ENCODE assay signal across 35 cellular contexts in the genomic region with DNA sequence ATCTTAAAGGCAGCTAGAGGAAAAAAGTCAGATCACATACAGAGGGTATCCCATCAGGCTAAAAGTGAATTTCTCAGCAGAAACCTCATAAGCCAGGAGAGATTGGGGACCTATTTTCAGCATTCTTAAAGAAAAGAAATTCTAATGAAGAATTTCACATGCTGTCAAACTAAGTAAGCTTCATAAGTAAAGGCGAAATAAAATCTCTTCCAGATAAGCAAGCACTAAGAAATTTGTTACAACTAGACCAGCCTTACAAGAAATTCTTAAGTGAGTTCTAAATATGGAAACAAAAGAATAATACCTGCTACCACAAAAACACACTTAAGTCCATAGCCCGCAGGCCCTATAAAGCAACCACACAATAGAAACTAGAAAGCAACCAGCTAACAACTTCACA.
"Had no signal": no experiment of that assay in that cellular context is flagged by ENCODE, and none has a peak within 500 bp of the region (broad histone marks: within the 10 kb centered on the region; RNA-seq: fewer than 3 reads in every experiment).

No MANE protein-coding gene starts in this region.

- H3K27ac ChIP-seq: cardiac muscle cell, colonic mucosa, VCaP had no signal

- H3K9me3 ChIP-seq: colonic mucosa had no signal

- H3K27me3 Mint-ChIP-seq: activated B cell treated with CpG ODN at 0.5 μM for 24 hours; activated CD4-positive, alpha-beta memory T cell treated with anti-CD3 and anti-CD28 coated beads for 36 hours; activated CD4-positive, alpha-beta T cell treated with anti-CD3 and anti-CD28 coated beads, Interleukin-2, amount 10 ng/mL, durations not matched to agents 24 days and 14 days; activated naive CD8-positive, alpha-beta T cell treated with anti-CD3 and anti-CD28 coated beads for 36 hours; activated T-helper 17 cell treated with anti-CD3 and anti-CD28 coated beads, Interleukin-2, amount 50 U/mL, for 72 hours; central memory CD8-positive, alpha-beta T cell had no signal

- H3K4me1 ChIP-seq: colonic mucosa had no signal

- DNase-seq: activated B cell treated with CpG ODN at 0.5 μM for 24 hours; activated CD4-positive, alpha-beta memory T cell treated with anti-CD3 and anti-CD28 coated beads for 36 hours; activated CD4-positive, alpha-beta T cell treated with anti-CD3 and anti-CD28 coated beads for 4 hours; activated CD4-positive, alpha-beta T cell treated with anti-CD3 and anti-CD28 coated beads, Interleukin-2, amount 10 ng/mL, durations not matched to agents 24 days and 14 days; activated CD4-positive, alpha-beta T cell treated with anti-CD3 and anti-CD28 coated beads, Interleukin-2, amount 50 U/mL, for 1 hour; activated CD4-positive, alpha-beta T cell treated with anti-CD3 and anti-CD28 coated beads, Interleukin-2, amount 50 U/mL, for 4 hours; activated CD4-positive, CD25-positive, alpha-beta regulatory T cell treated with anti-CD3 and anti-CD28 coated beads, Interleukin-2, amount 50 U/mL, for 72 hours; activated CD8-positive, alpha-beta memory T cell treated with anti-CD3 and anti-CD28 coated beads, Interleukin-2, amount 50 U/mL, for 4 hours; activated effector memory CD4-positive, alpha-beta T cell treated with anti-CD3 and anti-CD28 coated beads, Interleukin-2, amount 50 U/mL, for 16 hours; activated gamma-delta T cell treated with Interleukin-2 at 50 U/mL for 16 hours; activated naive CD4-positive, alpha-beta T cell; activated naive CD4-positive, alpha-beta T cell treated with anti-CD3 and anti-CD28 coated beads for 36 hours; activated naive CD4-positive, alpha-beta T cell treated with anti-CD3 and anti-CD28 coated beads, Interleukin-2, amount 50 U/mL, for 16 hours; activated naive CD8-positive, alpha-beta T cell treated with anti-CD3 and anti-CD28 coated beads for 36 hours; activated T-cell treated with anti-CD3 and anti-CD28 coated beads for 4 hours; activated T-cell treated with anti-CD3 and anti-CD28 coated beads, Interleukin-2, amount 50 U/mL, for 1 hour; activated T-cell treated with anti-CD3 and anti-CD28 coated beads, Interleukin-2, amount 50 U/mL, for 4 hours; activated T-cell treated with anti-CD3 and anti-CD28 coated beads, Interleukin-2, amount 50 U/mL, for 72 hours; amniotic stem cell; aorta; caudate nucleus; cerebellar nuclear complex; colonic mucosa; T-helper 1 cell; T-helper 2 cell; T-helper 9 cell had no signal

- H3K4me1 Mint-ChIP-seq: activated B cell treated with CpG ODN at 0.5 μM for 24 hours; activated CD4-positive, alpha-beta T cell treated with anti-CD3 and anti-CD28 coated beads, Interleukin-2, amount 10 ng/mL, durations not matched to agents 24 days and 14 days; activated naive CD8-positive, alpha-beta T cell treated with anti-CD3 and anti-CD28 coated beads for 36 hours; activated T-helper 17 cell treated with anti-CD3 and anti-CD28 coated beads, Interleukin-2, amount 50 U/mL, for 72 hours; brain; central memory CD8-positive, alpha-beta T cell had no signal

- H3K27ac Mint-ChIP-seq: activated B cell treated with CpG ODN at 0.5 μM for 24 hours; activated CD4-positive, alpha-beta memory T cell treated with anti-CD3 and anti-CD28 coated beads for 36 hours; activated CD4-positive, alpha-beta T cell treated with anti-CD3 and anti-CD28 coated beads, Interleukin-2, amount 10 ng/mL, durations not matched to agents 24 days and 14 days; activated naive CD4-positive, alpha-beta T cell treated with anti-CD3 and anti-CD28 coated beads for 36 hours; activated naive CD4-positive, alpha-beta T cell treated with anti-CD3 and anti-CD28 coated beads, Interleukin-2, amount 50 U/mL, for 72 hours; activated naive CD8-positive, alpha-beta T cell treated with anti-CD3 and anti-CD28 coated beads for 36 hours; activated T-cell treated with anti-CD3 and anti-CD28 coated beads, Interleukin-2, amount 50 U/mL, for 72 hours; activated T-helper 1 cell treated with anti-CD3 and anti-CD28 coated beads, Interleukin-12 subunit alpha, Interleukin-12 subunit beta, Interleukin-2, Interleukin-4 antibody, amounts not matched to agents 30 ng/mL and 10 ng/mL and 1 ng/mL, durations not matched to agents 14 hours and 24 hours and 36 hours; activated T-helper 17 cell treated with anti-CD3 and anti-CD28 coated beads, Interleukin-2, amount 50 U/mL, for 72 hours; brain; T-helper 1 cell treated with Interleukin-12 subunit alpha and Interleukin-12 subunit beta and Interleukin-4 antibody, amounts not matched to agents 30 μg/mL and 1 μg/mL, for 36 hours; T-helper 2 cell treated with Interferon-gamma antibody and Interleukin-4, amounts not matched to agents 5 μg/mL and 100 μg/mL, for 36 hours had no signal

- H3K4me3 Mint-ChIP-seq: activated B cell treated with CpG ODN at 0.5 μM for 24 hours; activated CD4-positive, alpha-beta memory T cell treated with anti-CD3 and anti-CD28 coated beads for 36 hours; activated CD4-positive, alpha-beta T cell treated with anti-CD3 and anti-CD28 coated beads, Interleukin-2, amount 10 ng/mL, durations not matched to agents 24 days and 14 days; activated naive CD4-positive, alpha-beta T cell treated with anti-CD3 and anti-CD28 coated beads for 36 hours; activated naive CD8-positive, alpha-beta T cell treated with anti-CD3 and anti-CD28 coated beads for 36 hours; activated T-cell treated with anti-CD3 and anti-CD28 coated beads, Interleukin-2, amount 50 U/mL, for 4 hours; activated T-cell treated with anti-CD3 and anti-CD28 coated beads, Interleukin-2, amount 50 U/mL, for 72 hours; activated T-helper 1 cell treated with anti-CD3 and anti-CD28 coated beads, Interleukin-12 subunit alpha, Interleukin-12 subunit beta, Interleukin-2, Interleukin-4 antibody, amounts not matched to agents 30 ng/mL and 10 ng/mL and 1 ng/mL, durations not matched to agents 14 hours and 24 hours and 36 hours; activated T-helper 17 cell treated with anti-CD3 and anti-CD28 coated beads, Interleukin-2, amount 50 U/mL, for 72 hours; brain; central memory CD8-positive, alpha-beta T cell; T-helper 1 cell treated with Interleukin-12 subunit alpha and Interleukin-12 subunit beta and Interleukin-4 antibody, amounts not matched to agents 30 μg/mL and 1 μg/mL, for 36 hours; T-helper 2 cell treated with Interferon-gamma antibody and Interleukin-4, amounts not matched to agents 5 μg/mL and 100 μg/mL, for 36 hours had no signal

- H3K9me3 Mint-ChIP-seq: activated CD4-positive, alpha-beta T cell treated with anti-CD3 and anti-CD28 coated beads, Interleukin-2, amount 10 ng/mL, durations not matched to agents 24 days and 14 days had no signal

- H3K36me3 Mint-ChIP-seq: activated CD4-positive, alpha-beta memory T cell treated with anti-CD3 and anti-CD28 coated beads for 36 hours; activated naive CD8-positive, alpha-beta T cell treated with anti-CD3 and anti-CD28 coated beads for 36 hours had no signal

- H3K4me3 ChIP-seq: cardiac muscle cell, colonic mucosa had no signal

- H3K36me3 ChIP-seq: cardiac muscle cell, colonic mucosa had no signal

- ATAC-seq: activated naive CD4-positive, alpha-beta T cell treated with anti-CD3 and anti-CD28 coated beads, Interleukin-2, amount 50 U/mL, for 72 hours; activated T-cell treated with anti-CD3 and anti-CD28 coated beads, Interleukin-2, amount 50 U/mL, for 4 hours; activated T-cell treated with anti-CD3 and anti-CD28 coated beads, Interleukin-2, amount 50 U/mL, for 72 hours; activated T-helper 17 cell treated with anti-CD3 and anti-CD28 coated beads, Interleukin-2, amount 50 U/mL, for 72 hours had no signal
